ENCODE assay signal across 8 cellular contexts in genomic region chr16:12804395-12804794, GRCh38. TPM values are rescaled to one million over a fixed set of nuclear protein-coding genes. Genes with fewer than 3 reads are reported as not detected.
DNase-seq lines count a peak whose midpoint lies in the region; ATAC-seq and TF ChIP-seq lines count a peak whose summit lies in the region.

No MANE protein-coding gene starts in this region.

- H3K27ac ChIP-seq in hepatocyte = peak overlapping the region; percentile 97

- no peaks in the 10 kb centered on the region for H3K36me3 ChIP-seq in hepatocyte (replicated peaks; ENCODE audit: insufficient read depth, low read depth)

- DNase-seq in activated CD4-positive, alpha-beta T cell treated with anti-CD3 and anti-CD28 coated beads, Interleukin-2, amount 10 ng/mL, durations not matched to agents 24 days and 14 days = no peak
- no peak for DNase-seq in activated CD4-positive, alpha-beta T cell treated with anti-CD3 and anti-CD28 coated beads, Interleukin-2, amount 50 U/mL, for 48 hours
- no peak for DNase-seq in activated CD4-positive, alpha-beta memory T cell treated with anti-CD3 and anti-CD28 coated beads, Interleukin-2, amount 10 ng/mL, durations not matched to agents 7 days and 5 days
- DNase-seq in hepatocyte (ENCODE audit: low spot score) (no peak), NCI-H1105 treated with DMSO at 0.1 percent for 48 hours (lab: John Stamatoyannopoulos, UW) (no peak)
- no peak for DNase-seq in stimulated activated effector memory CD8-positive, alpha-beta T cell treated with anti-CD3 and anti-CD28 coated beads, Interleukin-12 subunit alpha, Interleukin-12 subunit beta, amount 100 ng/mL, for 72 hours (ENCODE audit: low spot score in 2 of 2)
- DNase-seq in activated effector memory CD4-positive, alpha-beta T cell treated with anti-CD3 and anti-CD28 coated beads, Interleukin-2, amount 50 U/mL, for 16 hours = no peak

- no peaks in the 10 kb centered on the region for H3K27me3 Mint-ChIP-seq in activated CD4-positive, alpha-beta T cell treated with anti-CD3 and anti-CD28 coated beads, Interleukin-2, amount 10 ng/mL, durations not matched to agents 24 days and 14 days
- H3K27me3 Mint-ChIP-seq in activated CD4-positive, alpha-beta memory T cell treated with anti-CD3 and anti-CD28 coated beads, Interleukin-2, amount 10 ng/mL, durations not matched to agents 7 days and 5 days = no peaks in the 10 kb centered on the region

- peaks cover 30% of the 10 kb centered on the region for H3K4me1 Mint-ChIP-seq in activated CD4-positive, alpha-beta T cell treated with anti-CD3 and anti-CD28 coated beads, Interleukin-2, amount 10 ng/mL, durations not matched to agents 24 days and 14 days
- H3K4me1 Mint-ChIP-seq in activated CD4-positive, alpha-beta memory T cell treated with anti-CD3 and anti-CD28 coated beads, Interleukin-2, amount 10 ng/mL, durations not matched to agents 7 days and 5 days = peaks cover 47% of the 10 kb centered on the region
- H3K4me1 Mint-ChIP-seq in stimulated activated effector memory CD8-positive, alpha-beta T cell treated with anti-CD3 and anti-CD28 coated beads, Interleukin-12 subunit alpha, Interleukin-12 subunit beta, amount 100 ng/mL, for 72 hours = peaks cover 36% of the 10 kb centered on the region

- H3K79me2 ChIP-seq in hepatocyte = peaks cover 36% of the 10 kb centered on the region

- peak overlapping the region; percentile 85 for H3K4me2 ChIP-seq in hepatocyte

- peak overlapping the region; percentile 78 for H2AFZ ChIP-seq in hepatocyte

- peaks cover 14% of the 10 kb centered on the region for H3K36me3 Mint-ChIP-seq in activated CD4-positive, alpha-beta T cell treated with anti-CD3 and anti-CD28 coated beads, Interleukin-2, amount 10 ng/mL, durations not matched to agents 24 days and 14 days (ENCODE audit: low read depth)
- H3K36me3 Mint-ChIP-seq in activated CD4-positive, alpha-beta memory T cell treated with anti-CD3 and anti-CD28 coated beads, Interleukin-2, amount 10 ng/mL, durations not matched to agents 7 days and 5 days (ENCODE audit: low read depth) = peaks cover 17% of the 10 kb centered on the region
- H3K36me3 Mint-ChIP-seq in stimulated activated effector memory CD8-positive, alpha-beta T cell treated with anti-CD3 and anti-CD28 coated beads, Interleukin-12 subunit alpha, Interleukin-12 subunit beta, amount 100 ng/mL, for 72 hours = no peaks in the 10 kb centered on the region

- peak overlapping the region; percentile 62 for H3K27ac Mint-ChIP-seq in activated CD4-positive, alpha-beta T cell treated with anti-CD3 and anti-CD28 coated beads, Interleukin-2, amount 10 ng/mL, durations not matched to agents 24 days and 14 days
- H3K27ac Mint-ChIP-seq in activated CD4-positive, alpha-beta memory T cell treated with anti-CD3 and anti-CD28 coated beads, Interleukin-2, amount 10 ng/mL, durations not matched to agents 7 days and 5 days = no peak overlapping the region
- no peak overlapping the region for H3K27ac Mint-ChIP-seq in stimulated activated effector memory CD8-positive, alpha-beta T cell treated with anti-CD3 and anti-CD28 coated beads, Interleukin-12 subunit alpha, Interleukin-12 subunit beta, amount 100 ng/mL, for 72 hours

- CTCF ChIA-PET in activated CD4-positive, alpha-beta memory T cell treated with anti-CD3 and anti-CD28 coated beads, Interleukin-2, amount 10 ng/mL, durations not matched to agents 7 days and 5 days (lab: Charles Lee) = interaction anchor here (1.6 kb wide), 1 partner anchor 12 kb away, joined by 5 read pairs; no protein-coding TSS in a partner anchor

- H3K4me1 ChIP-seq in hepatocyte (ENCODE audit: insufficient read depth) = peaks cover 18% of the 10 kb centered on the region

- WGBS in hepatocyte (ENCODE audit: low lambda C conversion rate, missing lambda C conversion rate) = 89% methylated on average over 9 of the region's 9 CpGs

- H3K4me3 ChIP-seq in hepatocyte = peak overlapping the region; percentile 60

- peak overlapping the region; percentile 55 for H3K4me3 Mint-ChIP-seq in activated CD4-positive, alpha-beta T cell treated with anti-CD3 and anti-CD28 coated beads, Interleukin-2, amount 10 ng/mL, durations not matched to agents 24 days and 14 days
- H3K4me3 Mint-ChIP-seq in activated CD4-positive, alpha-beta memory T cell treated with anti-CD3 and anti-CD28 coated beads, Interleukin-2, amount 10 ng/mL, durations not matched to agents 7 days and 5 days = peak overlapping the region; percentile 31
- peak overlapping the region; percentile 86 for H3K4me3 Mint-ChIP-seq in stimulated activated effector memory CD8-positive, alpha-beta T cell treated with anti-CD3 and anti-CD28 coated beads, Interleukin-12 subunit alpha, Interleukin-12 subunit beta, amount 100 ng/mL, for 72 hours

- no peaks in the 10 kb centered on the region for H3K9me3 Mint-ChIP-seq in activated CD4-positive, alpha-beta T cell treated with anti-CD3 and anti-CD28 coated beads, Interleukin-2, amount 10 ng/mL, durations not matched to agents 24 days and 14 days
- H3K9me3 Mint-ChIP-seq in activated CD4-positive, alpha-beta memory T cell treated with anti-CD3 and anti-CD28 coated beads, Interleukin-2, amount 10 ng/mL, durations not matched to agents 7 days and 5 days = no peaks in the 10 kb centered on the region
- H3K9me3 Mint-ChIP-seq in stimulated activated effector memory CD8-positive, alpha-beta T cell treated with anti-CD3 and anti-CD28 coated beads, Interleukin-12 subunit alpha, Interleukin-12 subunit beta, amount 100 ng/mL, for 72 hours = no peaks in the 10 kb centered on the region

- H3K27me3 ChIP-seq in hepatocyte = no peaks in the 10 kb centered on the region

- POLR2A ChIA-PET in activated CD4-positive, alpha-beta memory T cell treated with anti-CD3 and anti-CD28 coated beads, Interleukin-2, amount 10 ng/mL, durations not matched to agents 7 days and 5 days (lab: Charles Lee) = interaction anchor here (1.8 to 4.7 kb wide), 3 partner anchors 17 to 268 kb away, joined by 10 to 44 read pairs (median 36); no protein-coding TSS in a partner anchor

- intact Hi-C loops in activated CD4-positive, alpha-beta T cell treated with anti-CD3 and anti-CD28 coated beads, Interleukin-2, amount 10 ng/mL, durations not matched to agents 24 days and 14 days (cut with micrococcal nuclease) = loop anchor here (5.0 kb wide), 2 partner anchors 252 to 722 kb away; no protein-coding TSS in a partner anchor

- no peaks in the 10 kb centered on the region for H3K9me2 ChIP-seq in hepatocyte (replicated peaks; ENCODE audit: insufficient read depth)

- TF ChIP-seq CTCF in hepatocyte (IDR thresholded peaks at IDR 0.05; ENCODE audit: poor library complexity) = no peak

- ATAC-seq in stimulated activated effector memory CD8-positive, alpha-beta T cell treated with anti-CD3 and anti-CD28 coated beads, Interleukin-12 subunit alpha, Interleukin-12 subunit beta, amount 100 ng/mL, for 72 hours = no peak
- no peak for ATAC-seq in HG02852 (IDR thresholded peaks at IDR 0.05; ENCODE audit: unreplicated experiment)

- H3K9me3 ChIP-seq in hepatocyte (ENCODE audit: low read depth) = no peaks in the 10 kb centered on the region

- H4K20me1 ChIP-seq in hepatocyte (ENCODE audit: insufficient read depth, poor library complexity, severe bottlenecking) = no peaks in the 10 kb centered on the region

RNA-seq across cellular contexts. Expression of gene CPPED1, which starts 0.7 kb away (rescaled TPM):
- total RNA-seq in activated CD4-positive, alpha-beta T cell treated with anti-CD3 and anti-CD28 coated beads, Interleukin-2, amount 10 ng/mL, durations not matched to agents 24 days and 14 days = 4.4 and 5.1 TPM in 2 replicates
- 10 to 100 TPM; 26.1 to 27.0 TPM for total RNA-seq in activated CD4-positive, alpha-beta memory T cell treated with anti-CD3 and anti-CD28 coated beads, Interleukin-2, amount 10 ng/mL, durations not matched to agents 7 days and 5 days
- total RNA-seq in hepatocyte = 27.2 and 29.9 TPM in 2 replicates
- polyA plus RNA-seq in hepatocyte = 22.5 and 28.6 TPM in 2 replicates

Comparison
In these comparisons a context has a peak if more than half of its experiments do, and no peak if none do; other contexts are left out.
1. H3K4me3 Mint-ChIP-seq: peak in every context shown above with its lines; median percentile 86 in stimulated activated effector memory CD8-positive, alpha-beta T cell treated with anti-CD3 and anti-CD28 coated beads, Interleukin-12 subunit alpha, Interleukin-12 subunit beta, amount 100 ng/mL, for 72 hours; 55 in activated CD4-positive, alpha-beta T cell treated with anti-CD3 and anti-CD28 coated beads, Interleukin-2, amount 10 ng/mL, durations not matched to agents 24 days and 14 days; 31 in activated CD4-positive, alpha-beta memory T cell treated with anti-CD3 and anti-CD28 coated beads, Interleukin-2, amount 10 ng/mL, durations not matched to agents 7 days and 5 days.